In the genomic region with DNA sequence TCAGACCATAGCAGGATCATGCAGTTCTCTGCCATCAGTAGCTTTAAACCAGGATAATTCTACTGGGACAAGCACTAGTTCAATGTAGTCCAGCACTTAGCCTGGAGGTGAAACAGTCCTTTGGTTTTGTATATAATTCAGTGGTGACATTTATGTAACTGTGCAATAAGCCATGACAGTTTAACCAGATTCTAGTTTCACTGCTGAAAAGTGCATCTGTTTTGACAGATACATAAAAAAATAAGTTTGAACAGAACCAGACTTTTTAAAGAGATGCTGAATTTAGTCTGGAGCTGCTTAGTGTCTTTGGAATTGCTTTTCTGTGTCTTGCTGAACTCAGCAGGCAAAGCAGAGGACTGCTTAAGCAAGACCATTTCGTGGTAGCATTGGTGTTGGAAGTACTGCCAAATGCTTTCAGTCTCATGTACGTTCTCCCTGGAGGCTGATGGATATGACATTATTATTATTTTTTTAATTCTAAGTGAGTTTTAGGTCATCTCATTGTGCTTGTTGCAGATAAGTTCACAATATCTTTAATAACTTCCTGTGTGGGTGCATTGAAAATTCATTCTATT, we compare ENCODE assay signal across 1 cellular context.
TF ChIP-seq lines count a peak whose summit lies in the region.

No MANE protein-coding gene starts in this region.

TF ChIP-seq in endothelial cell of umbilical vein, 7 proteins besides CTCF, POLR2A, EP300 and RAD21:
- TF ChIP-seq JUN (IDR thresholded peaks at IDR 0.05; ENCODE audit: borderline replicate concordance, insufficient read depth, insufficient read length, low read depth) (no peak), POLR2AphosphoS5 (IDR thresholded peaks at IDR 0.05; ENCODE audit: insufficient read depth, low read depth, low read length) (no peak), MYC (IDR thresholded peaks at IDR 0.05; ENCODE audit: low read depth, low read length) (no peak)
- TF ChIP-seq, protein P1, sequence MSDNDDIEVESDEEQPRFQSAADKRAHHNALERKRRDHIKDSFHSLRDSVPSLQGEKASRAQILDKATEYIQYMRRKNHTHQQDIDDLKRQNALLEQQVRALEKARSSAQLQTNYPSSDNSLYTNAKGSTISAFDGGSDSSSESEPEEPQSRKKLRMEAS (IDR thresholded peaks at IDR 0.05; ENCODE audit: insufficient read depth, insufficient read length): no peak
